In genomic region chr12:50110762-50111416, GRCh38 we compare ENCODE assay signal across 8 cellular contexts. TPM values are rescaled to one million over a fixed set of nuclear protein-coding genes. Genes with fewer than 3 reads are reported as not detected.
DNase-seq lines count a peak whose midpoint lies in the region; ATAC-seq, FAIRE-seq and TF ChIP-seq lines count a peak whose summit lies in the region.

No MANE protein-coding gene starts in this region.

- H3K4me1 ChIP-seq in K562 (replicated peaks in 1 of 2; ENCODE audit: control insufficient read depth in 2 of 2, insufficient read depth in 2 of 2, low read length in 2 of 2) (peaks cover 29 to 48% of the 10 kb centered on the region in 2 experiments), smooth muscle cell (ENCODE audit: low read depth) (peaks cover 17% of the 10 kb centered on the region)

- BruUV-seq in K562 (replicated peaks; lab: Mats Ljungman, UMichigan): no TSS peak

- peaks cover 27% of the 10 kb centered on the region for H3K4me1 Mint-ChIP-seq in activated CD4-positive, alpha-beta T cell treated with anti-CD3 and anti-CD28 coated beads, Interleukin-2, amount 10 ng/mL, durations not matched to agents 7 days and 5 days
- peaks cover 25 to 33% of the 10 kb centered on the region in 2 donors for H3K4me1 Mint-ChIP-seq in immature natural killer cell

- H3K4me3 ChIP-seq in K562: peak overlapping the region; percentile 78
- peak overlapping the region; percentile 34 for H3K4me3 ChIP-seq in smooth muscle cell

- TF ChIP-seq CTCF in K562 (IDR thresholded peaks at IDR 0.05 in 2 of 3, conservative IDR thresholded peaks at IDR 0.05 in 1 of 3; ENCODE audit: insufficient read depth in 2 of 3, low read depth in 1 of 3, low read length in 3 of 3): no peak
- no peak for TF ChIP-seq CTCF in smooth muscle cell (IDR thresholded peaks at IDR 0.05; ENCODE audit: borderline replicate concordance, insufficient read depth, poor library complexity, severe bottlenecking)

- H3K36me3 ChIP-seq in K562 (ENCODE audit: control insufficient read depth, insufficient read depth, low read length): peaks cover 6% of the 10 kb centered on the region; the same call in 1 of the 3 replicates
- no peaks in the 10 kb centered on the region for H3K36me3 ChIP-seq in smooth muscle cell (ENCODE audit: low read depth)

- peak overlapping the region; percentile 43 to 86 for H3K9ac ChIP-seq in K562 (ENCODE audit: insufficient read depth in 1 of 2, low read depth in 2 of 2, low read length in 2 of 2)
- no peak overlapping the region for H3K9ac ChIP-seq in smooth muscle cell (ENCODE audit: low read depth)

- intact Hi-C loops in K562 (cut with micrococcal nuclease): loop anchor here (1.0 kb wide), 1 partner anchor 26 kb away; the partner anchor contains the start of gene SMARCD1

- 39% methylated on average over 9 of the region's 12 CpGs for WGBS in K562 (ENCODE audit: insufficient coverage, low coverage, missing lambda C conversion rate)
- WGBS in smooth muscle cell (ENCODE audit: low lambda C conversion rate): 55% methylated on average over 12 of the region's 12 CpGs

- TF ChIP-seq EP300 in K562 (IDR thresholded peaks at IDR 0.05; ENCODE audit: low read length): no peak

- H3K27me3 ChIP-seq in K562 (ENCODE audit: control insufficient read depth in 2 of 2, insufficient read depth in 2 of 2, low read length in 2 of 2) (no peaks in the 10 kb centered on the region), smooth muscle cell (ENCODE audit: low read depth) (no peaks in the 10 kb centered on the region)

- H3K27me3 Mint-ChIP-seq in activated CD4-positive, alpha-beta T cell treated with anti-CD3 and anti-CD28 coated beads, Interleukin-2, amount 10 ng/mL, durations not matched to agents 7 days and 5 days: no peaks in the 10 kb centered on the region
- H3K27me3 Mint-ChIP-seq in immature natural killer cell (ENCODE audit: low read depth in 3 of 3): peaks cover 1 to 12% (median 3%) of the 10 kb centered on the region in 3 donors

- TF ChIP-seq RAD21 in K562 (CRISPR knock-in tag; conservative IDR thresholded peaks at IDR 0.05 in 1 of 2, IDR thresholded peaks at IDR 0.05 in 1 of 2): no peak

- in situ Hi-C loops in K562 (cut with MboI): no loop called here

- peak overlapping the region; percentile 65 for H3K27ac ChIP-seq in K562 (ENCODE audit: extremely low read depth, low read depth, low read length)
- no peak overlapping the region for H3K27ac ChIP-seq in smooth muscle cell (ENCODE audit: low read depth)

- H3K9me3 Mint-ChIP-seq in activated CD4-positive, alpha-beta T cell treated with anti-CD3 and anti-CD28 coated beads, Interleukin-2, amount 10 ng/mL, durations not matched to agents 7 days and 5 days: no peaks in the 10 kb centered on the region
- no peaks in the 10 kb centered on the region for H3K9me3 Mint-ChIP-seq in immature natural killer cell

- no peak for DNase-seq in activated CD4-positive, alpha-beta T cell treated with anti-CD3 and anti-CD28 coated beads, Interleukin-2, amount 10 ng/mL, durations not matched to agents 7 days and 5 days
- DNase-seq in activated CD4-positive, alpha-beta T cell treated with anti-CD3 and anti-CD28 coated beads for 48 hours: no peak
- peak; percentile 30 for DNase-seq in NCI-H146 treated with DMSO at 0.1 percent for 48 hours (lab: John Stamatoyannopoulos, UW; ENCODE audit: unreplicated experiment)
- DNase-seq in K562 (ENCODE audit: extremely low read depth in 1 of 4, low spot score in 3 of 4): peak in 2 of 4 experiments; percentile 32 to 53
- no peak for DNase-seq in immature natural killer cell
- DNase-seq in smooth muscle cell (lab: John Stamatoyannopoulos, UW; ENCODE audit: unreplicated experiment): no peak
- DNase-seq in cortex of kidney (lab: John Stamatoyannopoulos, UW): no peak

- peaks cover 5% of the 10 kb centered on the region for H3F3A ChIP-seq in smooth muscle cell (ENCODE audit: low read depth)

- H3K4me3 Mint-ChIP-seq in activated CD4-positive, alpha-beta T cell treated with anti-CD3 and anti-CD28 coated beads, Interleukin-2, amount 10 ng/mL, durations not matched to agents 7 days and 5 days: peak overlapping the region; percentile 89
- peak overlapping the region; percentile 95 to 99 (median 98) for H3K4me3 Mint-ChIP-seq in immature natural killer cell

- POLR2A ChIA-PET in activated CD4-positive, alpha-beta T cell treated with anti-CD3 and anti-CD28 coated beads, Interleukin-2, amount 10 ng/mL, durations not matched to agents 7 days and 5 days (lab: Charles Lee): interaction anchor here (0.6 to 0.9 kb wide), 2 partner anchors 24 to 26 kb away, joined by 3 read pairs; partner anchors contain the start of gene SMARCD1
- POLR2A ChIA-PET in K562 (lab: Yijun Ruan, JAX): interaction anchor here (0.6 to 2.8 kb wide), 16 partner anchors 7 to 173 kb away, joined by 3 to 15 read pairs (median 4); partner anchors contain the start of genes CERS5, GPD1 and LIMA1

- H3K9me1 ChIP-seq in K562 (ENCODE audit: control insufficient read depth, insufficient read depth, low read length): no peaks in the 10 kb centered on the region

- ATAC-seq in K562 (no peak), HG02981 (IDR thresholded peaks at IDR 0.05; ENCODE audit: unreplicated experiment) (no peak)

- H3K9me3 ChIP-seq in K562 (replicated peaks; ENCODE audit: control insufficient read depth, insufficient read depth, low read depth, low read length): no peaks in the 10 kb centered on the region
- no peaks in the 10 kb centered on the region for H3K9me3 ChIP-seq in smooth muscle cell (replicated peaks; ENCODE audit: low read depth)

- FAIRE-seq in K562 (lab: Jason Lieb, UNC): no peak

- H4K20me1 ChIP-seq in K562 (replicated peaks; ENCODE audit: control insufficient read depth, insufficient read depth, low read length) (peaks cover 5% of the 10 kb centered on the region; the same call in 1 of the 2 replicates), smooth muscle cell (ENCODE audit: low read depth) (no peaks in the 10 kb centered on the region)

- H3K4me2 ChIP-seq in K562 (ENCODE audit: insufficient read depth, low read length) (peak overlapping the region; percentile 98), smooth muscle cell (peak overlapping the region; percentile 67)

- TF ChIP-seq POLR2A in K562 (conservative IDR thresholded peaks at IDR 0.05): no peak

- H3K27ac Mint-ChIP-seq in activated CD4-positive, alpha-beta T cell treated with anti-CD3 and anti-CD28 coated beads, Interleukin-2, amount 10 ng/mL, durations not matched to agents 7 days and 5 days: peak overlapping the region; percentile 97
- peak overlapping the region; percentile 97 to 99 (median 98) for H3K27ac Mint-ChIP-seq in immature natural killer cell

- CTCF ChIA-PET in activated CD4-positive, alpha-beta T cell treated with anti-CD3 and anti-CD28 coated beads, Interleukin-2, amount 10 ng/mL, durations not matched to agents 7 days and 5 days (lab: Charles Lee): interaction anchor here (0.6 to 6.6 kb wide), 48 partner anchors 11 to 342 kb away, joined by 3 to 86 read pairs (median 5); partner anchors contain the start of genes ASIC1, BCDIN3D, CERS5 and GPD1
- CTCF ChIA-PET in K562 (lab: Yijun Ruan, JAX; ENCODE audit: low intra/inter-chr PET ratio): interaction anchor here (0.7 to 1.3 kb wide), 4 partner anchors 23 to 144 kb away, joined by 3 to 4 read pairs (median 4); no protein-coding TSS in a partner anchor

- H2AFZ ChIP-seq in K562 (ENCODE audit: low read depth, low read length) (peak overlapping the region; percentile 90), smooth muscle cell (ENCODE audit: low read depth) (peak overlapping the region; percentile 8)

- H3K79me2 ChIP-seq in K562 (ENCODE audit: control insufficient read depth, insufficient read depth, low read length): peaks cover 34% of the 10 kb centered on the region
- peaks cover 28% of the 10 kb centered on the region for H3K79me2 ChIP-seq in smooth muscle cell (ENCODE audit: low read depth)

- H3K36me3 Mint-ChIP-seq in activated CD4-positive, alpha-beta T cell treated with anti-CD3 and anti-CD28 coated beads, Interleukin-2, amount 10 ng/mL, durations not matched to agents 7 days and 5 days (ENCODE audit: low read depth): peaks cover 10% of the 10 kb centered on the region
- H3K36me3 Mint-ChIP-seq in immature natural killer cell: peaks cover 0 to 4% (median 3%) of the 10 kb centered on the region in 3 donors

RNA-seq across cellular contexts. Expression of gene COX14, which starts 1.1 kb away (rescaled TPM):
- 10 to 100 TPM; 31.6 to 47.9 TPM for total RNA-seq in activated CD4-positive, alpha-beta T cell treated with anti-CD3 and anti-CD28 coated beads, Interleukin-2, amount 10 ng/mL, durations not matched to agents 7 days and 5 days
- total RNA-seq in K562 (2011; cell fraction: chromatin; rRNA removed; ENCODE audit: low replicate concordance): 10.7 and 19.2 TPM in 2 replicates
- 22.3 and 29.3 TPM in 2 replicates for total RNA-seq in K562 (2011; cell fraction: nucleolus; rRNA removed)
- total RNA-seq in K562 (2011; cell fraction: nucleoplasm; rRNA removed): 18.2 and 26.1 TPM in 2 replicates
- total RNA-seq in K562 (2014; rRNA removed) (53.4 and 63.4 TPM in 2 replicates), K562 (2014; rRNA removed; fragmentation: Illumina TruSeq; extraction: Trizol) (46.3 and 50.9 TPM in 2 replicates), K562 (2015; rRNA removed; fragmentation: Illumina TruSeq; extraction: Trizol) (40.9 and 44.8 TPM in 2 replicates), K562 (2021) (51.7 and 65.1 TPM in 2 replicates), smooth muscle cell (14.7 and 18.6 TPM in 2 replicates)
- polyA plus RNA-seq in K562 (2011; rRNA removed) (79.2 and 82.6 TPM in 2 replicates), K562 (2014; fragmentation: Illumina TruSeq; extraction: Trizol) (44.4 and 45.6 TPM in 2 replicates), K562 (2014; fragmentation: Nextera tagmentation; extraction: Ambion mirVana) (100 to 1,000 TPM; 259 to 269 TPM), K562 (2014; rRNA removed) (78.2 and 78.5 TPM in 2 replicates), immature natural killer cell (100 to 1,000 TPM; 191 to 270 (median 256) TPM), smooth muscle cell (67.9 and 71.3 TPM in 2 replicates)
- polyA plus RNA-seq in K562 (2011; cell fraction: cytosol; rRNA removed): 99.8 and 123 TPM in 2 replicates
- polyA plus RNA-seq in K562 (2011; cell fraction: nucleus; rRNA removed): 34.9 and 36.3 TPM in 2 replicates
- polyA plus RNA-seq in K562 (2012): 80.4 and 81.0 TPM in 2 replicates
- polyA minus RNA-seq in K562 (2011; rRNA and poly(A)+ RNA removed): 20.7 and 20.8 TPM in 2 replicates
- polyA minus RNA-seq in K562 (2011; cell fraction: cytosol; rRNA and poly(A)+ RNA removed): 8.3 and 12.1 TPM in 2 replicates
- polyA minus RNA-seq in K562 (2011; cell fraction: nucleus; rRNA and poly(A)+ RNA removed): 7.4 and 8.0 TPM in 2 replicates

RNA-seq across cellular contexts. Expression of gene GPD1, which starts 7.1 kb away (rescaled TPM):
- under 1 TPM; 0.25 to 0.37 TPM for total RNA-seq in activated CD4-positive, alpha-beta T cell treated with anti-CD3 and anti-CD28 coated beads, Interleukin-2, amount 10 ng/mL, durations not matched to agents 7 days and 5 days
- total RNA-seq in K562 (2011; cell fraction: chromatin; rRNA removed; ENCODE audit: low replicate concordance): 0.51 and 1.1 TPM in 2 replicates
- total RNA-seq in K562 (2011; cell fraction: nucleolus; rRNA removed): 1.1 and 1.2 TPM in 2 replicates
- total RNA-seq in K562 (2011; cell fraction: nucleoplasm; rRNA removed): 0.51 and 1.5 TPM in 2 replicates
- total RNA-seq in K562 (2014; rRNA removed): 1.00 and 1.1 TPM in 2 replicates
- 0.35 and 0.47 TPM in 2 replicates for total RNA-seq in K562 (2014; rRNA removed; fragmentation: Illumina TruSeq; extraction: Trizol)
- total RNA-seq in K562 (2015; rRNA removed; fragmentation: Illumina TruSeq; extraction: Trizol): 0.40 and 0.45 TPM in 2 replicates
- 0.55 and 0.67 TPM in 2 replicates for total RNA-seq in K562 (2021)
- polyA plus RNA-seq in K562 (2011; rRNA removed): 0.47 and 0.99 TPM in 2 replicates
- polyA plus RNA-seq in K562 (2011; cell fraction: cytosol; rRNA removed): 0.13 and 1.7 TPM in 2 replicates
- polyA plus RNA-seq in K562 (2011; cell fraction: nucleus; rRNA removed): 0.90 and 1.5 TPM in 2 replicates
- polyA plus RNA-seq in K562 (2012): 0.29 and 0.72 TPM in 2 replicates
- polyA plus RNA-seq in K562 (2014; fragmentation: Illumina TruSeq; extraction: Trizol): 0.70 and 0.91 TPM in 2 replicates
- under 1 TPM; 0.13 to 0.45 TPM for polyA plus RNA-seq in K562 (2014; fragmentation: Nextera tagmentation; extraction: Ambion mirVana)
- 0.45 and 0.70 TPM in 2 replicates for polyA plus RNA-seq in K562 (2014; rRNA removed)
- 0.09 and 1.0 TPM in 2 replicates for polyA minus RNA-seq in K562 (2011; rRNA and poly(A)+ RNA removed)
- polyA minus RNA-seq in K562 (2011; cell fraction: cytosol; rRNA and poly(A)+ RNA removed): 0.67 TPM in 1 of 2 replicates, not detected in the other
- 0.22 and 0.40 TPM in 2 replicates for polyA minus RNA-seq in K562 (2011; cell fraction: nucleus; rRNA and poly(A)+ RNA removed)
- under 1 TPM in 1 of 3 donors, not detected in 2; 0.07 TPM for polyA plus RNA-seq in immature natural killer cell
- total RNA-seq in smooth muscle cell: not detected in 2 replicates
- polyA plus RNA-seq in smooth muscle cell: 0.24 TPM in 1 of 2 replicates, not detected in the other

RNA-seq across cellular contexts. Expression of gene SMARCD1, which starts 25.7 kb away (rescaled TPM):
- 10 to 100 TPM; 62.3 to 88.6 TPM for total RNA-seq in activated CD4-positive, alpha-beta T cell treated with anti-CD3 and anti-CD28 coated beads, Interleukin-2, amount 10 ng/mL, durations not matched to agents 7 days and 5 days
- total RNA-seq in K562 (2011; cell fraction: chromatin; rRNA removed; ENCODE audit: low replicate concordance): 100 and 119 TPM in 2 replicates
- 57.0 and 69.7 TPM in 2 replicates for total RNA-seq in K562 (2011; cell fraction: nucleolus; rRNA removed)
- 75.5 and 101 TPM in 2 replicates for total RNA-seq in K562 (2011; cell fraction: nucleoplasm; rRNA removed)
- total RNA-seq in K562 (2014; rRNA removed) (65.3 and 98.3 TPM in 2 replicates), K562 (2014; rRNA removed; fragmentation: Illumina TruSeq; extraction: Trizol) (43.8 and 47.5 TPM in 2 replicates), K562 (2015; rRNA removed; fragmentation: Illumina TruSeq; extraction: Trizol) (45.8 and 47.5 TPM in 2 replicates), K562 (2021) (68.2 and 77.0 TPM in 2 replicates), smooth muscle cell (39.6 and 47.8 TPM in 2 replicates)
- polyA plus RNA-seq in K562 (2011; rRNA removed) (48.0 and 70.5 TPM in 2 replicates), K562 (2014; fragmentation: Illumina TruSeq; extraction: Trizol) (85.6 and 91.7 TPM in 2 replicates), K562 (2014; fragmentation: Nextera tagmentation; extraction: Ambion mirVana) (1 to 10 TPM in 1 of 2 experiments, under 1 TPM in 1; 0.86 to 1.5 TPM), K562 (2014; rRNA removed) (49.1 and 51.3 TPM in 2 replicates), immature natural killer cell (10 to 100 TPM; 14.2 to 22.4 (median 15.5) TPM), smooth muscle cell (24.1 and 28.3 TPM in 2 replicates)
- polyA plus RNA-seq in K562 (2011; cell fraction: cytosol; rRNA removed): 52.7 and 56.9 TPM in 2 replicates
- 81.1 and 98.9 TPM in 2 replicates for polyA plus RNA-seq in K562 (2011; cell fraction: nucleus; rRNA removed)
- 50.7 and 56.4 TPM in 2 replicates for polyA plus RNA-seq in K562 (2012)
- 59.4 and 59.7 TPM in 2 replicates for polyA minus RNA-seq in K562 (2011; rRNA and poly(A)+ RNA removed)
- polyA minus RNA-seq in K562 (2011; cell fraction: cytosol; rRNA and poly(A)+ RNA removed): 53.8 TPM in 2 replicates
- 25.7 and 41.5 TPM in 2 replicates for polyA minus RNA-seq in K562 (2011; cell fraction: nucleus; rRNA and poly(A)+ RNA removed)

RNA-seq across cellular contexts. Expression of gene ASIC1, which starts 53.5 kb away (rescaled TPM):
- 10 to 100 TPM in 1 of 2 experiments, 1 to 10 TPM in 1; 8.7 to 10.1 TPM for total RNA-seq in activated CD4-positive, alpha-beta T cell treated with anti-CD3 and anti-CD28 coated beads, Interleukin-2, amount 10 ng/mL, durations not matched to agents 7 days and 5 days
- total RNA-seq in K562 (2011; cell fraction: chromatin; rRNA removed; ENCODE audit: low replicate concordance): 4.7 and 13.5 TPM in 2 replicates
- total RNA-seq in K562 (2011; cell fraction: nucleolus; rRNA removed): 6.7 TPM in 2 replicates
- total RNA-seq in K562 (2011; cell fraction: nucleoplasm; rRNA removed): 6.2 and 10.1 TPM in 2 replicates
- 0.45 and 0.69 TPM in 2 replicates for total RNA-seq in K562 (2014; rRNA removed)
- total RNA-seq in K562 (2014; rRNA removed; fragmentation: Illumina TruSeq; extraction: Trizol): 0.15 and 0.22 TPM in 2 replicates
- total RNA-seq in K562 (2015; rRNA removed; fragmentation: Illumina TruSeq; extraction: Trizol): 0.14 and 0.19 TPM in 2 replicates
- total RNA-seq in K562 (2021): 1.2 TPM in 2 replicates
- 1.7 and 2.1 TPM in 2 replicates for polyA plus RNA-seq in K562 (2011; rRNA removed)
- polyA plus RNA-seq in K562 (2011; cell fraction: cytosol; rRNA removed): 2.2 and 2.4 TPM in 2 replicates
- 6.8 and 7.2 TPM in 2 replicates for polyA plus RNA-seq in K562 (2011; cell fraction: nucleus; rRNA removed)
- polyA plus RNA-seq in K562 (2012): 0.69 and 2.0 TPM in 2 replicates
- polyA plus RNA-seq in K562 (2014; fragmentation: Illumina TruSeq; extraction: Trizol): 0.97 and 1.1 TPM in 2 replicates
- polyA plus RNA-seq in K562 (2014; fragmentation: Nextera tagmentation; extraction: Ambion mirVana): under 1 TPM; 0.01 to 0.17 TPM
- 0.81 and 1.2 TPM in 2 replicates for polyA plus RNA-seq in K562 (2014; rRNA removed)
- polyA minus RNA-seq in K562 (2011; rRNA and poly(A)+ RNA removed): 1.4 and 1.8 TPM in 2 replicates
- 0.64 and 1.8 TPM in 2 replicates for polyA minus RNA-seq in K562 (2011; cell fraction: cytosol; rRNA and poly(A)+ RNA removed)
- polyA minus RNA-seq in K562 (2011; cell fraction: nucleus; rRNA and poly(A)+ RNA removed): 0.78 and 1.2 TPM in 2 replicates
- not detected for polyA plus RNA-seq in immature natural killer cell
- 0.36 and 0.45 TPM in 2 replicates for total RNA-seq in smooth muscle cell
- polyA plus RNA-seq in smooth muscle cell: 0.69 and 1.5 TPM in 2 replicates

RNA-seq across cellular contexts. Expression of gene CERS5, which starts 56.3 kb away (rescaled TPM):
- 10 to 100 TPM; 49.2 to 59.2 TPM for total RNA-seq in activated CD4-positive, alpha-beta T cell treated with anti-CD3 and anti-CD28 coated beads, Interleukin-2, amount 10 ng/mL, durations not matched to agents 7 days and 5 days
- 179 and 195 TPM in 2 replicates for total RNA-seq in K562 (2011; cell fraction: chromatin; rRNA removed; ENCODE audit: low replicate concordance)
- total RNA-seq in K562 (2011; cell fraction: nucleolus; rRNA removed): 134 and 135 TPM in 2 replicates
- 198 and 302 TPM in 2 replicates for total RNA-seq in K562 (2011; cell fraction: nucleoplasm; rRNA removed)
- total RNA-seq in K562 (2014; rRNA removed) (14.4 and 19.3 TPM in 2 replicates), K562 (2014; rRNA removed; fragmentation: Illumina TruSeq; extraction: Trizol) (17.8 and 21.2 TPM in 2 replicates), K562 (2015; rRNA removed; fragmentation: Illumina TruSeq; extraction: Trizol) (14.1 and 15.4 TPM in 2 replicates), K562 (2021) (21.0 and 24.3 TPM in 2 replicates), smooth muscle cell (53.5 and 58.1 TPM in 2 replicates)
- polyA plus RNA-seq in K562 (2011; rRNA removed) (41.9 and 47.5 TPM in 2 replicates), K562 (2014; fragmentation: Illumina TruSeq; extraction: Trizol) (21.3 and 23.4 TPM in 2 replicates), K562 (2014; fragmentation: Nextera tagmentation; extraction: Ambion mirVana) (1 to 10 TPM; 6.1 to 8.7 TPM), K562 (2014; rRNA removed) (25.2 and 32.5 TPM in 2 replicates), immature natural killer cell (100 to 1,000 TPM in 1 of 3 donors, 10 to 100 TPM in 2; 57.2 to 104 (median 64.0) TPM), smooth muscle cell (95.7 and 102 TPM in 2 replicates)
- 36.7 and 58.5 TPM in 2 replicates for polyA plus RNA-seq in K562 (2011; cell fraction: cytosol; rRNA removed)
- 62.9 and 73.2 TPM in 2 replicates for polyA plus RNA-seq in K562 (2011; cell fraction: nucleus; rRNA removed)
- 16.6 and 23.6 TPM in 2 replicates for polyA plus RNA-seq in K562 (2012)
- 72.4 and 76.9 TPM in 2 replicates for polyA minus RNA-seq in K562 (2011; rRNA and poly(A)+ RNA removed)
- 21.6 and 27.5 TPM in 2 replicates for polyA minus RNA-seq in K562 (2011; cell fraction: cytosol; rRNA and poly(A)+ RNA removed)
- polyA minus RNA-seq in K562 (2011; cell fraction: nucleus; rRNA and poly(A)+ RNA removed): 25.8 and 33.0 TPM in 2 replicates
